ENCODE assay signal across 9 cellular contexts in the genomic region with DNA sequence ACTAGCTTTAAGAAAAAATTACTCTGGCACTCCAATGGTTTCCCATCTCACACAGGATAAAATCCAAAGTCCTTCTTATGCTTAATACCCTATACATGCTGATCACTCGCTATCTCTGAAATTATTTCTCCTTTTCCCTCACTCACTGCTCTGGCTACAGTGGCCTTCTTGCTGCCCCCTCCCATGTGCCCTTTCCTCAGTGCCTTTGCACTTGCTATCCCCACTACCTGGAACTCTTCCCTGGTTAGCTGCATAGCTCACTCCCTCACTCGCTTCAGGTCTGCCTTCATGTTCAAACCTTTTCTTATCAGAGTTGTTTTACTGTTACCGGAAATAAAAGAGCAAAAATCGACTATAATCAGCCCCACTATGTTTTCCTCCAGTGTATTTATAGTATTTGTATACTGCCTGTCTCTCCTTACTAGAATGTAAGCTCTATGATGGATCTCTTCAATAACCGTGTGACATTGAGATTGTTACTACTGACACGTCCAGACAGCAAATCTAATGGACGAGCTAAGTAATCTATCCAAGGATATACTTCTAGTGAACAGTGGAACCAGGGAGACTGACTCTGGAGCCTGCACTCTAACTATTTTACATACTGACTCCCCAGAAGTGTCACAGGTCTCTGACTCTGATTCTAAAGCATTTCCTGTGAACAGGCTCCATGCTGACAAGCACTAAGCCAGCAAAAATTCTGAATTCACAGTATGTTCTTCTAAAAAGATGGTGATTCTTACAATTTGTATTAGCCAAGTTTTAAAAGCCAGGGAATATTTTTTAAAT. TPM values are rescaled to one million over a fixed set of nuclear protein-coding genes. Genes with fewer than 3 reads are reported as not detected.
DNase-seq lines count a peak whose midpoint lies in the region; ATAC-seq and TF ChIP-seq lines count a peak whose summit lies in the region.
"Had no signal": no experiment of that assay in that cellular context is flagged by ENCODE, and none has a peak within 500 bp of the region (broad histone marks: within the 10 kb centered on the region; RNA-seq: fewer than 3 reads in every experiment).

No MANE protein-coding gene starts in this region.

- no peak for ATAC-seq in HG02798 (IDR thresholded peaks at IDR 0.05; ENCODE audit: poor library complexity, unreplicated experiment)

- H3K4me3 ChIP-seq in fibroblast of mammary gland (ENCODE audit: control insufficient read depth, low read depth, low read length), result no peak overlapping the region

- DNase-seq in GM10266 (ENCODE audit: extremely low spot score) (peak; percentile 22), RKO (ENCODE audit: low spot score) (peak; percentile 66), fibroblast of mammary gland (ENCODE audit: low read depth) (peak; percentile 57), renal cortical epithelial cell (ENCODE audit: low read depth) (peak; percentile 54), HUDEP-2 (lab: John Stamatoyannopoulos, UW; ENCODE audit: unreplicated experiment in 76 of 76) (no peak), NCI-H1417 treated with DMSO at 0.1 percent for 48 hours (lab: John Stamatoyannopoulos, UW) (no peak), retina (no peak)
- DNase-seq: activated naive CD4-positive, alpha-beta T cell treated with anti-CD3 and anti-CD28 coated beads, Interleukin-2, amount 50 U/mL, for 16 hours had no signal

- TF ChIP-seq CTCF in GM10266 (IDR thresholded peaks at IDR 0.05; ENCODE audit: control insufficient read depth, insufficient read depth, low read depth, missing control alignments), result no peak
- TF ChIP-seq CTCF in fibroblast of mammary gland (conservative IDR thresholded peaks at IDR 0.05; ENCODE audit: control insufficient read depth, insufficient read depth, low read depth, low read length), result no peak

RNA-seq across cellular contexts. Expression of gene FKBP5, which starts 25.1 kb away (rescaled TPM):
- total RNA-seq in renal cortical epithelial cell, result 20.0 and 146 TPM in 2 replicates

Comparison
In these comparisons a context has a peak if more than half of its experiments do, and no peak if none do; other contexts are left out.
1. DNase-seq: peak in GM10266 (single experiment), RKO (single experiment), fibroblast of mammary gland (single experiment) and renal cortical epithelial cell (single experiment); none in HUDEP-2 (0 of 76), NCI-H1417 treated with DMSO at 0.1 percent for 48 hours (single experiment) and retina (single experiment).